ENCODE assay signal across 2 cellular contexts in the genomic region with DNA sequence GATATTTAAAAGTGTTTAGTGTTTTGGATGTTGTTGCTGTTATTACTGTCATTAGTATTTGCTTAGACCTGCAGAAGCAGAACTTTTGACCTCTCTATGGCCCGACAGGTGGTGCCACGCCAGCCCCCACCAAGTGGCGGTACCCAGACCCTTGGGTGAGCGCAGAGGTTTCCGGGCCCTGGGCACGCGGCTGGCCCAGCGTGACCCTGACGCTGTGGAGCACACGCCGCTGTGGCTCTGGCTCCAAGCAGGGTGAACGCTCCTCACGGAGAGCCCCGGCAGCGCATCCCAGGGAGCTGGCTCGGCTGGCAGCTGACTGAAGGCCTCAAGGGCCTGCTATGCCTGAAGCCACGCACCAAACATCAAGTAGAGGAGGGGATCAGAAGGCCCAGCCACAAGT.
TF ChIP-seq lines count a peak whose summit lies in the region.

No MANE protein-coding gene starts in this region.

TF ChIP-seq in SK-N-SH, 30 proteins besides CTCF, POLR2A, EP300 and RAD21:
- TF ChIP-seq, protein P1, sequence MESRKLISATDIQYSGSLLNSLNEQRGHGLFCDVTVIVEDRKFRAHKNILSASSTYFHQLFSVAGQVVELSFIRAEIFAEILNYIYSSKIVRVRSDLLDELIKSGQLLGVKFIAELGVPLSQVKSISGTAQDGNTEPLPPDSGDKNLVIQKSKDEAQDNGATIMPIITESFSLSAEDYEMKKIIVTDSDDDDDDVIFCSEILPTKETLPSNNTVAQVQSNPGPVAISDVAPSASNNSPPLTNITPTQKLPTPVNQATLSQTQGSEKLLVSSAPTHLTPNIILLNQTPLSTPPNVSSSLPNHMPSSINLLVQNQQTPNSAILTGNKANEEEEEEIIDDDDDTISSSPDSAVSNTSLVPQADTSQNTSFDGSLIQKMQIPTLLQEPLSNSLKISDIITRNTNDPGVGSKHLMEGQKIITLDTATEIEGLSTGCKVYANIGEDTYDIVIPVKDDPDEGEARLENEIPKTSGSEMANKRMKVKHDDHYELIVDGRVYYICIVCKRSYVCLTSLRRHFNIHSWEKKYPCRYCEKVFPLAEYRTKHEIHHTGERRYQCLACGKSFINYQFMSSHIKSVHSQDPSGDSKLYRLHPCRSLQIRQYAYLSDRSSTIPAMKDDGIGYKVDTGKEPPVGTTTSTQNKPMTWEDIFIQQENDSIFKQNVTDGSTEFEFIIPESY (IDR thresholded peaks at IDR 0.05; ENCODE audit: borderline replicate concordance, low read depth) = no peak
- TF ChIP-seq TCF12 (IDR thresholded peaks at IDR 0.05) (no peak), NRF1 (IDR thresholded peaks at IDR 0.05; ENCODE audit: low read depth, low read length) (no peak)

TF ChIP-seq in SK-N-SH treated with all-trans-retinoic acid at 6 μM for 48 hours, 23 proteins besides CTCF, POLR2A, EP300 and RAD21:
- TF ChIP-seq, protein P2, sequence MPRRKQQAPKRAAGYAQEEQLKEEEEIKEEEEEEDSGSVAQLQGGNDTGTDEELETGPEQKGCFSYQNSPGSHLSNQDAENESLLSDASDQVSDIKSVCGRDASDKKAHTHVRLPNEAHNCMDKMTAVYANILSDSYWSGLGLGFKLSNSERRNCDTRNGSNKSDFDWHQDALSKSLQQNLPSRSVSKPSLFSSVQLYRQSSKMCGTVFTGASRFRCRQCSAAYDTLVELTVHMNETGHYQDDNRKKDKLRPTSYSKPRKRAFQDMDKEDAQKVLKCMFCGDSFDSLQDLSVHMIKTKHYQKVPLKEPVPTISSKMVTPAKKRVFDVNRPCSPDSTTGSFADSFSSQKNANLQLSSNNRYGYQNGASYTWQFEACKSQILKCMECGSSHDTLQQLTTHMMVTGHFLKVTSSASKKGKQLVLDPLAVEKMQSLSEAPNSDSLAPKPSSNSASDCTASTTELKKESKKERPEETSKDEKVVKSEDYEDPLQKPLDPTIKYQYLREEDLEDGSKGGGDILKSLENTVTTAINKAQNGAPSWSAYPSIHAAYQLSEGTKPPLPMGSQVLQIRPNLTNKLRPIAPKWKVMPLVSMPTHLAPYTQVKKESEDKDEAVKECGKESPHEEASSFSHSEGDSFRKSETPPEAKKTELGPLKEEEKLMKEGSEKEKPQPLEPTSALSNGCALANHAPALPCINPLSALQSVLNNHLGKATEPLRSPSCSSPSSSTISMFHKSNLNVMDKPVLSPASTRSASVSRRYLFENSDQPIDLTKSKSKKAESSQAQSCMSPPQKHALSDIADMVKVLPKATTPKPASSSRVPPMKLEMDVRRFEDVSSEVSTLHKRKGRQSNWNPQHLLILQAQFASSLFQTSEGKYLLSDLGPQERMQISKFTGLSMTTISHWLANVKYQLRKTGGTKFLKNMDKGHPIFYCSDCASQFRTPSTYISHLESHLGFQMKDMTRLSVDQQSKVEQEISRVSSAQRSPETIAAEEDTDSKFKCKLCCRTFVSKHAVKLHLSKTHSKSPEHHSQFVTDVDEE (CRISPR knock-in tag; IDR thresholded peaks at IDR 0.05) = no peak
- TF ChIP-seq ISL1 (CRISPR knock-in tag; IDR thresholded peaks at IDR 0.05) (no peak), BACH2 (CRISPR knock-in tag; IDR thresholded peaks at IDR 0.05; ENCODE audit: borderline replicate concordance) (no peak), OSR1 (CRISPR knock-in tag; IDR thresholded peaks at IDR 0.05) (no peak), ESRRG (CRISPR knock-in tag; IDR thresholded peaks at IDR 0.05) (no peak), ZFP3 (CRISPR knock-in tag; IDR thresholded peaks at IDR 0.05) (no peak), ZNF70 (CRISPR knock-in tag; IDR thresholded peaks at IDR 0.05) (no peak), ZC3H10 (CRISPR knock-in tag; IDR thresholded peaks at IDR 0.05) (no peak), ZNF8 (CRISPR knock-in tag; IDR thresholded peaks at IDR 0.05) (no peak), CSDC2 (CRISPR knock-in tag; IDR thresholded peaks at IDR 0.05) (no peak), ARNTL (CRISPR knock-in tag; IDR thresholded peaks at IDR 0.05; ENCODE audit: borderline replicate concordance, low read depth) (no peak), GLIS3 (CRISPR knock-in tag; IDR thresholded peaks at IDR 0.05) (no peak), ZFP30 (CRISPR knock-in tag; IDR thresholded peaks at IDR 0.05) (no peak)
- TF ChIP-seq, protein P3, sequence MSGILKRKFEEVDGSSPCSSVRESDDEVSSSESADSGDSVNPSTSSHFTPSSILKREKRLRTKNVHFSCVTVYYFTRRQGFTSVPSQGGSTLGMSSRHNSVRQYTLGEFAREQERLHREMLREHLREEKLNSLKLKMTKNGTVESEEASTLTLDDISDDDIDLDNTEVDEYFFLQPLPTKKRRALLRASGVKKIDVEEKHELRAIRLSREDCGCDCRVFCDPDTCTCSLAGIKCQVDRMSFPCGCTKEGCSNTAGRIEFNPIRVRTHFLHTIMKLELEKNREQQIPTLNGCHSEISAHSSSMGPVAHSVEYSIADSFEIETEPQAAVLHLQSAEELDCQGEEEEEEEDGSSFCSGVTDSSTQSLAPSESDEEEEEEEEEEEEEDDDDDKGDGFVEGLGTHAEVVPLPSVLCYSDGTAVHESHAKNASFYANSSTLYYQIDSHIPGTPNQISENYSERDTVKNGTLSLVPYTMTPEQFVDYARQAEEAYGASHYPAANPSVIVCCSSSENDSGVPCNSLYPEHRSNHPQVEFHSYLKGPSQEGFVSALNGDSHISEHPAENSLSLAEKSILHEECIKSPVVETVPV (CRISPR knock-in tag; IDR thresholded peaks at IDR 0.05) = no peak
- TF ChIP-seq, protein P4, sequence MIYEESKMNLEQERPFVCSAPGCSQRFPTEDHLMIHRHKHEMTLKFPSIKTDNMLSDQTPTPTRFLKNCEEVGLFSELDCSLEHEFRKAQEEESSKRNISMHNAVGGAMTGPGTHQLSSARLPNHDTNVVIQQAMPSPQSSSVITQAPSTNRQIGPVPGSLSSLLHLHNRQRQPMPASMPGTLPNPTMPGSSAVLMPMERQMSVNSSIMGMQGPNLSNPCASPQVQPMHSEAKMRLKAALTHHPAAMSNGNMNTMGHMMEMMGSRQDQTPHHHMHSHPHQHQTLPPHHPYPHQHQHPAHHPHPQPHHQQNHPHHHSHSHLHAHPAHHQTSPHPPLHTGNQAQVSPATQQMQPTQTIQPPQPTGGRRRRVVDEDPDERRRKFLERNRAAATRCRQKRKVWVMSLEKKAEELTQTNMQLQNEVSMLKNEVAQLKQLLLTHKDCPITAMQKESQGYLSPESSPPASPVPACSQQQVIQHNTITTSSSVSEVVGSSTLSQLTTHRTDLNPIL (CRISPR knock-in tag; IDR thresholded peaks at IDR 0.05; ENCODE audit: low read depth) = no peak
- TF ChIP-seq, protein P5, sequence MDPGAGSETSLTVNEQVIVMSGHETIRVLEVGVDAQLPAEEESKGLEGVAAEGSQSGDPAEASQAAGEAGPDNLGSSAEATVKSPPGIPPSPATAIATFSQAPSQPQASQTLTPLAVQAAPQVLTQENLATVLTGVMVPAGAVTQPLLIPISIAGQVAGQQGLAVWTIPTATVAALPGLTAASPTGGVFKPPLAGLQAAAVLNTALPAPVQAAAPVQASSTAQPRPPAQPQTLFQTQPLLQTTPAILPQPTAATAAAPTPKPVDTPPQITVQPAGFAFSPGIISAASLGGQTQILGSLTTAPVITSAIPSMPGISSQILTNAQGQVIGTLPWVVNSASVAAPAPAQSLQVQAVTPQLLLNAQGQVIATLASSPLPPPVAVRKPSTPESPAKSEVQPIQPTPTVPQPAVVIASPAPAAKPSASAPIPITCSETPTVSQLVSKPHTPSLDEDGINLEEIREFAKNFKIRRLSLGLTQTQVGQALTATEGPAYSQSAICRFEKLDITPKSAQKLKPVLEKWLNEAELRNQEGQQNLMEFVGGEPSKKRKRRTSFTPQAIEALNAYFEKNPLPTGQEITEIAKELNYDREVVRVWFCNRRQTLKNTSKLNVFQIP (CRISPR knock-in tag; IDR thresholded peaks at IDR 0.05; ENCODE audit: borderline replicate concordance, low read depth) = no peak
